In the genomic region with DNA sequence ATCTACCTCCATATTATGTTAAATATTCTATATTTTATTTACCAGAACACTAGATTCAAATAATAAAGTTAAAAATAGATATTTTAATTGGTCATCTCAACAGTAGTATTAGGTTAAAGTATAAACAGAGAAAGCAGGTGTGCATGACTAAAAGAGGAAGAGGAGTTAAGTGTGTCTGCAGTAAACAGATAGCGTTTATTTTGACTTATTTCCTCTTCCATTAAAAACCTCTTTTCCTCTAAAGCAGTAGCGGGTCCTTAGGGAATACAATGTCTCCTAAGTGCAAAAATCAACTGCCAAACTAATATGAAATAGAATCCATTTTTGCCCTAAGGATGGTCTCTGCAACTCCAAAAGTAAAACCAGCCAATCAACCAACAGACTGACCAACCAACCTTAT, we compare ENCODE assay signal across 9 cellular contexts. TPM values are rescaled to one million over a fixed set of nuclear protein-coding genes. Genes with fewer than 3 reads are reported as not detected.
DNase-seq lines count a peak whose midpoint lies in the region; ATAC-seq, FAIRE-seq and TF ChIP-seq lines count a peak whose summit lies in the region.
"Had no signal": no experiment of that assay in that cellular context is flagged by ENCODE, and none has a peak within 500 bp of the region (broad histone marks: within the 10 kb centered on the region; RNA-seq: fewer than 3 reads in every experiment).

No MANE protein-coding gene starts in this region.

- no peak overlapping the region for H4K8ac ChIP-seq in H9 (replicated peaks; ENCODE audit: insufficient read length, low read depth, low read length)

- peaks cover 3% of the 10 kb centered on the region; the same call in 1 of the 2 replicates for H3K36me3 ChIP-seq in HUES64 (ENCODE audit: insufficient read depth, low read length)
- H3K36me3 ChIP-seq in body of pancreas (replicated peaks in 1 of 2; ENCODE audit: insufficient read depth in 1 of 2, low read depth in 2 of 2) = no peaks in the 10 kb centered on the region

- H4K91ac ChIP-seq in H9 (ENCODE audit: insufficient read length, low read depth, low read length) = no peak overlapping the region

- H3K9me3 Mint-ChIP-seq in progenitor cell of endocrine pancreas (ENCODE audit: low read depth) = no peaks in the 10 kb centered on the region
- H3K9me3 Mint-ChIP-seq in H9 = no peaks in the 10 kb centered on the region; a peak in 1 of 5 replicates
- H3K9me3 Mint-ChIP-seq: dendritic cell treated with granulocyte-macrophage colony-stimulating factor and Interleukin-4, amounts not matched to agents 40 ng/mL and 50 ng/mL, for 4 days had no signal

- ATAC-seq in body of pancreas (no peak), GM18502 (IDR thresholded peaks at IDR 0.05; ENCODE audit: poor library complexity, unreplicated experiment) (no peak)

- H4K20me1 ChIP-seq in H9 (ENCODE audit: control insufficient read depth, insufficient read depth, insufficient read length) = no peaks in the 10 kb centered on the region

- intact Hi-C loops in body of pancreas (cut with DNase I) = no loop called here

- H3K79me1 ChIP-seq in H9 (ENCODE audit: insufficient read depth, low read depth, low read length, poor library complexity, severe bottlenecking) = no peaks in the 10 kb centered on the region

- H3K27ac ChIP-seq in HUES64 (ENCODE audit: low read depth, low read length) (peak overlapping the region; percentile 67), body of pancreas (peak overlapping the region; percentile 71 to 92 (median 86)), H9 (ENCODE audit: insufficient read length, low read depth, low read length) (no peak overlapping the region)

- H3K36me3 Mint-ChIP-seq in progenitor cell of endocrine pancreas (ENCODE audit: insufficient read depth) (peaks cover 3% of the 10 kb centered on the region), H9 (ENCODE audit: insufficient read depth in 1 of 3, low read depth in 3 of 3) (peaks cover 0 to 7% (median 1%) of the 10 kb centered on the region in 3 experiments; a peak in 1 of 7 replicates)

- no peak overlapping the region for H3K18ac ChIP-seq in H9 (ENCODE audit: insufficient read length, low read depth, low read length)

- no peaks in the 10 kb centered on the region for H3K9me3 ChIP-seq in HUES64 (ENCODE audit: insufficient read depth, low read depth, low read length)
- no peaks in the 10 kb centered on the region for H3K9me3 ChIP-seq in body of pancreas
- H3K9me3 ChIP-seq in H9 (ENCODE audit: control insufficient read depth, low read depth, low read length) = no peaks in the 10 kb centered on the region

- no peaks in the 10 kb centered on the region for H3K27me3 Mint-ChIP-seq in progenitor cell of endocrine pancreas
- H3K27me3 Mint-ChIP-seq in H9 (ENCODE audit: low read depth) = no peaks in the 10 kb centered on the region
- H3K27me3 Mint-ChIP-seq: dendritic cell treated with granulocyte-macrophage colony-stimulating factor and Interleukin-4, amounts not matched to agents 40 ng/mL and 50 ng/mL, for 4 days had no signal

- no peak overlapping the region for H3K4ac ChIP-seq in H9 (ENCODE audit: low read depth, low read length)

- H2AK5ac ChIP-seq in H9 (ENCODE audit: insufficient read length, low read length) = no peak overlapping the region

- DNase-seq in GM12891 (ENCODE audit: insufficient read length, low spot score) = no peak
- DNase-seq in body of pancreas = no peak
- DNase-seq in progenitor cell of endocrine pancreas (ENCODE audit: low spot score, unreplicated experiment) = no peak
- DNase-seq in HK-2 (ENCODE audit: unreplicated experiment) = no peak
- no peak for DNase-seq in H9
- no peak for DNase-seq in activated CD4-positive, alpha-beta T cell treated with anti-CD3 and anti-CD28 coated beads for 48 hours

- no peak overlapping the region for H3T11ph ChIP-seq in H9 (ENCODE audit: low read length)

- no peak overlapping the region for H2AFZ ChIP-seq in H9 (ENCODE audit: low read length)

- peaks cover 20% of the 10 kb centered on the region for H3K4me1 Mint-ChIP-seq in progenitor cell of endocrine pancreas (ENCODE audit: low read depth)
- peaks cover 54 to 65% of the 10 kb centered on the region in 2 experiments for H3K4me1 Mint-ChIP-seq in H9

- no peak overlapping the region for H2BK12ac ChIP-seq in H9 (ENCODE audit: insufficient read length, low read depth, low read length)

- no peak overlapping the region for H4K5ac ChIP-seq in H9 (ENCODE audit: insufficient read length, low read depth, low read length)

- H3K4me2 ChIP-seq in H9 (ENCODE audit: insufficient read depth, insufficient read length, low read length) = no peak overlapping the region

- no peak overlapping the region for H3K56ac ChIP-seq in H9 (ENCODE audit: insufficient read length, low read depth, low read length)

- no peak overlapping the region for H2BK5ac ChIP-seq in H9 (ENCODE audit: insufficient read length, low read length)

- peak; percentile 54 for FAIRE-seq in GM12891 (lab: Jason Lieb, UNC)

- H3K27ac Mint-ChIP-seq in progenitor cell of endocrine pancreas (peak overlapping the region; percentile 89), H9 (no peak overlapping the region; a peak in 1 of 7 replicates)
- H3K27ac Mint-ChIP-seq: dendritic cell treated with granulocyte-macrophage colony-stimulating factor and Interleukin-4, amounts not matched to agents 40 ng/mL and 50 ng/mL, for 4 days had no signal

- no peak overlapping the region; the same call in 1 of the 2 replicates for H3K9ac ChIP-seq in HUES64 (ENCODE audit: low read depth, low read length)
- H3K9ac ChIP-seq in H9 (ENCODE audit: extremely low read depth, insufficient read length, low read length) = no peak overlapping the region

- TF ChIP-seq POLR2A in GM12891 (IDR thresholded peaks at IDR 0.05; ENCODE audit: low read depth, low read length) (no peak), body of pancreas (IDR thresholded peaks at IDR 0.05) (no peak)

- H3K27me3 ChIP-seq in HUES64 (ENCODE audit: insufficient read depth, low read length) = no peaks in the 10 kb centered on the region
- H3K27me3 ChIP-seq in body of pancreas = no peaks in the 10 kb centered on the region
- no peaks in the 10 kb centered on the region for H3K27me3 ChIP-seq in H9 (ENCODE audit: insufficient read depth, low read length)

- no peak for TF ChIP-seq CTCF in body of pancreas (IDR thresholded peaks at IDR 0.05)
- TF ChIP-seq CTCF in progenitor cell of endocrine pancreas (IDR thresholded peaks at IDR 0.05; ENCODE audit: unreplicated experiment) = no peak
- TF ChIP-seq CTCF in H9 (conservative IDR thresholded peaks at IDR 0.05) = no peak

- H2BK20ac ChIP-seq in H9 (ENCODE audit: low read depth, low read length, poor library complexity, severe bottlenecking) = no peak overlapping the region

- H3K4me3 Mint-ChIP-seq in progenitor cell of endocrine pancreas (ENCODE audit: low read depth) (no peak overlapping the region), H9 (no peak overlapping the region)
- H3K4me3 Mint-ChIP-seq: dendritic cell treated with granulocyte-macrophage colony-stimulating factor and Interleukin-4, amounts not matched to agents 40 ng/mL and 50 ng/mL, for 4 days had no signal

- H3K4me1 ChIP-seq in HUES64 (ENCODE audit: insufficient read depth, low read length) (peaks cover 71% of the 10 kb centered on the region), body of pancreas (peaks cover 71% of the 10 kb centered on the region), H9 (ENCODE audit: insufficient read depth, low read length) (peaks cover 8% of the 10 kb centered on the region)

- no peak overlapping the region for H3K23ac ChIP-seq in H9 (ENCODE audit: insufficient read length, low read depth, low read length)

- H2BK15ac ChIP-seq in H9 (ENCODE audit: low read depth, low read length) = no peak overlapping the region

- H3K14ac ChIP-seq in H9 (ENCODE audit: insufficient read depth, low read length) = no peak overlapping the region

- no peak overlapping the region for H2BK120ac ChIP-seq in H9 (ENCODE audit: low read depth, low read length, poor library complexity, severe bottlenecking)

- H3K23me2 ChIP-seq in H9 (ENCODE audit: insufficient read length, low read depth, low read length, poor library complexity, severe bottlenecking) = no peaks in the 10 kb centered on the region

- no peak overlapping the region for H3K4me3 ChIP-seq in HUES64 (ENCODE audit: low read length)
- H3K4me3 ChIP-seq in body of pancreas = no peak overlapping the region

- WGBS in HUES64 = 92% methylated on average over 2 of the region's 2 CpGs
- 69 to 78% methylated on average over 2 of the region's 2 CpGs for WGBS in body of pancreas, 2 donors
- no CpG with 5 or more reads among the region's 2 CpGs for WGBS in H9 (ENCODE audit: extremely low coverage, insufficient read length, low lambda C conversion rate)

- H3K79me2 ChIP-seq in H9 (ENCODE audit: insufficient read depth, low read length) = no peaks in the 10 kb centered on the region

TF ChIP-seq in GM12891, 5 proteins besides CTCF, POLR2A, EP300 and RAD21:
- no peak for TF ChIP-seq TAF1 (IDR thresholded peaks at IDR 0.05; ENCODE audit: low read depth, low read length)
- TF ChIP-seq PAX5 (IDR thresholded peaks at IDR 0.05; ENCODE audit: insufficient read depth, low read length, severe bottlenecking) = no peak
- TF ChIP-seq SPI1 (IDR thresholded peaks at IDR 0.05; ENCODE audit: low read depth, low read length) = peak; percentile 68

RNA-seq across cellular contexts. Expression of gene EIF2AK3, which starts 27.7 kb away (rescaled TPM):
- polyA plus RNA-seq in GM12891 (2012; ENCODE audit: low read depth, missing spikeins) = 16.4 TPM
- 11.7 TPM for polyA plus RNA-seq in HUES64 (2013, experiment 1 of 2)
- polyA plus RNA-seq in HUES64 (2013, experiment 2 of 2) = 17.4 TPM
- total RNA-seq in body of pancreas = 10 to 100 TPM; 42.5 to 43.6 TPM
- 20.5 and 28.1 TPM in 2 replicates for total RNA-seq in progenitor cell of endocrine pancreas
- 17.9 and 19.3 TPM in 2 replicates for total RNA-seq in H9 (2021)
